Comparison of ENCODE assay signal across 8 cellular contexts in the genomic region with DNA sequence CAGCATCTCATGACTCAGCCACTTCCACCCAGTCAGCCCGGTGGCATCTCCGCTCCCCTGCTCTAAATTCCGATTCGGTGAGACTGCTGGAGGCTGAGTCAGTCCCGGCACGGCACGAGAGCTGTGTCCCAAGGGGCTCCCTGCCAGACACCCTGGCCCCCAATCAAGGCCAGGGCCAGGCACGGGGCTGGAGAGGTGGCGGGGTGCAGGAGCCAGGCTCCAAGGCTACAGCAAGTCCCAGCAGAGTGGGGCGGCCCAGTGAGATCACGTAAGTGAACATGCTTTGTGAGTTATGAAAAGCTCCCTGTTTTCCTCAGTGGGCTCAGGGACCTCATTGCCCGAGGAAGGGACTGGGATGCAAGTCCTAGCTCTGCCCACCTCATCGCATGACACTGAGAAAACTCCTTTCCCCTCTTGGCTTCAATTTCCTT. TPM values are rescaled to one million over a fixed set of nuclear protein-coding genes. Genes with fewer than 3 reads are reported as not detected.
DNase-seq lines count a peak whose midpoint lies in the region; ATAC-seq, FAIRE-seq and TF ChIP-seq lines count a peak whose summit lies in the region.
"Had no signal": no experiment of that assay in that cellular context is flagged by ENCODE, and none has a peak within 500 bp of the region (broad histone marks: within the 10 kb centered on the region; RNA-seq: fewer than 3 reads in every experiment).

No MANE protein-coding gene starts in this region.

- TF ChIP-seq CTCF in MCF 10A (IDR thresholded peaks at IDR 0.05; ENCODE audit: unreplicated experiment) (no peak), tibial nerve (IDR thresholded peaks at IDR 0.05) (no peak)

- TF ChIP-seq POLR2A in tibial nerve (IDR thresholded peaks at IDR 0.05), result no peak

- H3K27ac Mint-ChIP-seq in MCF 10A (ENCODE audit: low read depth, unreplicated experiment), result peak overlapping the region; percentile 86

- WGBS in tibial nerve, 2 donors, result 7 to 13% methylated on average over 2 to 13 of the region's 13 CpGs

- peak overlapping the region; percentile 89 for H3K4me3 Mint-ChIP-seq in MCF 10A (ENCODE audit: unreplicated experiment)

- TF ChIP-seq EP300 in tibial nerve (IDR thresholded peaks at IDR 0.05), result peak in 1 of 2 donors; percentile 63

- intact Hi-C loops in MCF 10A (cut with micrococcal nuclease), result loop anchor here (2.0 to 5.0 kb wide), 2 partner anchors 15 to 254 kb away; partner anchors contain the start of genes FOSL1 and RELA

- H3K9me3 ChIP-seq in tibial nerve, result no peaks in the 10 kb centered on the region

- FAIRE-seq in HTR-8/SVneo (lab: Jason Lieb, UNC), result peak; percentile 100
- FAIRE-seq: TTC549 had no signal

- H3K4me1 Mint-ChIP-seq in MCF 10A (ENCODE audit: insufficient read depth, unreplicated experiment), result peaks cover 43% of the 10 kb centered on the region

- H3K4me1 ChIP-seq in tibial nerve, result peaks cover 4 to 72% (median 50%) of the 10 kb centered on the region in 4 donors

- POLR2A ChIA-PET in MCF 10A (lab: Yijun Ruan, JAX), result interaction anchor here (0.5 to 8.0 kb wide), 18 partner anchors 10 to 419 kb away, joined by 3 to 122 read pairs (median 4); partner anchors contain the start of genes AP5B1, BANF1, CCDC85B and CFL1

- H3K27me3 ChIP-seq in tibial nerve, result no peaks in the 10 kb centered on the region

- H3K27me3 Mint-ChIP-seq in MCF 10A (ENCODE audit: insufficient read depth, unreplicated experiment), result no peaks in the 10 kb centered on the region

- peaks cover 0 to 5% (median 0%) of the 10 kb centered on the region in 3 donors for H3K36me3 ChIP-seq in tibial nerve

- DNase-seq in HTR-8/SVneo (ENCODE audit: insufficient read length, low spot score) (peak; percentile 99), MCF 10A (ENCODE audit: unreplicated experiment) (peak; percentile 95), kidney glomerular epithelial cell (lab: John Stamatoyannopoulos, UW) (peak; percentile 95), tibial nerve (ENCODE audit: low spot score in 2 of 2) (peak; percentile 59 to 63), NCI-H1417 (lab: John Stamatoyannopoulos, UW) (no peak)
- no peak for DNase-seq in activated naive CD4-positive, alpha-beta T cell treated with anti-CD3 and anti-CD28 coated beads, Interleukin-2, amount 50 U/mL, for 16 hours

- peak overlapping the region; percentile 19 to 97 (median 85) for H3K27ac ChIP-seq in tibial nerve

- no peaks in the 10 kb centered on the region for H3K36me3 Mint-ChIP-seq in MCF 10A (ENCODE audit: insufficient read depth, unreplicated experiment)

- no TSS peak for BruUV-seq in MCF 10A (replicated peaks; lab: Mats Ljungman, UMichigan)

- no peak for ATAC-seq in GM18870 (IDR thresholded peaks at IDR 0.05; ENCODE audit: unreplicated experiment)

- H3K9me3 Mint-ChIP-seq in MCF 10A (ENCODE audit: unreplicated experiment), result no peaks in the 10 kb centered on the region

- CTCF ChIA-PET in MCF 10A (lab: Yijun Ruan, JAX), result interaction anchor here (0.7 to 2.4 kb wide), 5 partner anchors 24 to 56 kb away, joined by 3 to 15 read pairs (median 11); partner anchors contain the start of genes CCDC85B, FIBP and MUS81

- H3K4me3 ChIP-seq in tibial nerve, result no peak overlapping the region

RNA-seq across cellular contexts. Expression of gene C11orf68, which starts 3.0 kb away (rescaled TPM):
- total RNA-seq in MCF 10A (2022), result 48.0 and 49.4 TPM in 2 replicates
- 10 to 100 TPM; 14.7 to 30.4 (median 21.7) TPM for total RNA-seq in tibial nerve

RNA-seq across cellular contexts. Expression of gene DRAP1, which starts 3.4 kb away (rescaled TPM):
- total RNA-seq in MCF 10A (2022) (162 and 167 TPM in 2 replicates), tibial nerve (100 to 1,000 TPM in 2 of 4 donors, 10 to 100 TPM in 2; 64.5 to 134 (median 93.3) TPM)

RNA-seq across cellular contexts. Expression of gene FOSL1, which starts 15.6 kb away (rescaled TPM):
- 95.3 and 124 TPM in 2 replicates for total RNA-seq in MCF 10A (2022)
- total RNA-seq in tibial nerve, result 1 to 10 TPM in 3 of 4 donors, not detected in 1; 1.3 to 3.3 (median 1.4) TPM

RNA-seq across cellular contexts. Expression of gene CCDC85B, which starts 25.4 kb away (rescaled TPM):
- total RNA-seq in MCF 10A (2022) (16.4 and 20.8 TPM in 2 replicates), tibial nerve (100 to 1,000 TPM in 2 of 4 donors, 10 to 100 TPM in 2; 73.0 to 108 (median 89.4) TPM)

RNA-seq across cellular contexts. Expression of gene FIBP, which starts 27.6 kb away (rescaled TPM):
- total RNA-seq in MCF 10A (2022) (79.8 and 80.8 TPM in 2 replicates), tibial nerve (10 to 100 TPM; 53.6 to 73.2 (median 63.7) TPM)

Comparison
In these comparisons a context has a peak if more than half of its experiments do, and no peak if none do; other contexts are left out.
1. DNase-seq: peak in HTR-8/SVneo (single experiment), MCF 10A (single experiment), kidney glomerular epithelial cell (single experiment) and tibial nerve (2 of 2); none in activated naive CD4-positive, alpha-beta T cell treated with anti-CD3 and anti-CD28 coated beads, Interleukin-2, amount 50 U/mL, for 16 hours (single experiment) and NCI-H1417 (0 of 3).
2. RNA of gene FOSL1, which starts 15.6 kb away (total RNA-seq): 95.3 to 124 TPM in MCF 10A; 1.3 to 3.3 TPM in tibial nerve; every median in the first group is over 10 times any median in the second.